ENCODE assay signal across 8 cellular contexts in the genomic region with DNA sequence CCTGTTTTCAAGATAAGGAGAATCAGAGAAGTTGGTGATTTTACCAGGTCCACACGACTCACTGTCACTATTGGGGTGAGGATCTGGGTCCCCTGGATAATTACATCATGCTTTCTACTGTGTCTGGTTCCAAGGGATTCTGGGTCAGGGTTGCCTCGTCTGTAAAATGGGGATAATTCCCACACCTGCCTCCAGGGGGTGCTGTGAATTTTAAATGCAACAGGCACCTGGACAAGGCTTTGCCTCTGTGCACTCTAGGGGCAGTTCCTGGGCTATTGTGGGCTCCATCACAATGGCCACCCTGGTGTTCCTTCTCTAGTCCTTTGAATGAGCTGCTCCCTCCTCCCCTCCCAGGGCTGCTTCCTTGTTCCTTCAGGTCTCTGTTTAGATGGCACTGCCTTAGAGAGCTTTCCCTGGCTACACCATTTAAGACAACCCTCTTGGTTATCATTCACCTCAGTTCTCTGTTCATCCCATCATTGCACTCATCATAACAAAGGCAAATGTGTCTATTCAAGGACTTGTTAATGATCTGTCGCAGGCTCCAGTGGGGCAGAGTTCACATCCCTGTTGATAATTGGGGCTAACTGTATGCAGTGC.
A peak's percentile ranks its signal among the peaks of the same experiment; 100 is the strongest.
DNase-seq lines count a peak whose midpoint lies in the region; ATAC-seq, FAIRE-seq and TF ChIP-seq lines count a peak whose summit lies in the region.

No MANE protein-coding gene starts in this region.

- DNase-seq in AG09309 (ENCODE audit: low read depth): no peak
- DNase-seq in GM12891 (ENCODE audit: insufficient read length, low spot score): peak; percentile 37
- DNase-seq in PC-9: peak in 1 of 2 experiments; percentile 24
- DNase-seq in adrenal gland: peak; percentile 22 to 69 (median 41)
- peak; percentile 21 to 31 (median 23) for DNase-seq in immature natural killer cell
- DNase-seq in stimulated activated CD4-positive, alpha-beta T cell treated with anti-CD3 and anti-CD28 coated beads, Interleukin-4, amount 100 ng/mL, for 4 hours: peak; percentile 9 to 29

- POLR2A ChIA-PET in PC-9 (lab: Charles Lee; ENCODE audit: unreplicated experiment): no interaction called here

- no peak overlapping the region for H3K4me3 ChIP-seq in AG09309 (ENCODE audit: control insufficient read depth, low read depth, low read length)
- no peak overlapping the region for H3K4me3 ChIP-seq in PC-9
- no peak overlapping the region for H3K4me3 ChIP-seq in adrenal gland

- H3K79me2 ChIP-seq in PC-9 (ENCODE audit: low read depth): no peaks in the 10 kb centered on the region

- CTCF ChIA-PET in PC-9 (lab: Charles Lee): no interaction called here

- H3K4me1 ChIP-seq in PC-9 (replicated peaks; ENCODE audit: insufficient read depth) (no peaks in the 10 kb centered on the region), adrenal gland (replicated peaks in 1 of 2) (no peaks in the 10 kb centered on the region)

- peaks cover 0 to 3% (median 2%) of the 10 kb centered on the region in 3 donors for H3K27me3 Mint-ChIP-seq in immature natural killer cell (ENCODE audit: low read depth in 3 of 3)

- BruUV-seq in PC-9 (replicated peaks; lab: Mats Ljungman, UMichigan): no TSS peak

- intact Hi-C loops in PC-9 (cut with micrococcal nuclease; ENCODE audit: unreplicated experiment): no loop called here
- intact Hi-C loops in adrenal gland (cut with DNase I): no loop called here

- H3K36me3 ChIP-seq in PC-9 (ENCODE audit: low read depth): no peaks in the 10 kb centered on the region
- no peaks in the 10 kb centered on the region for H3K36me3 ChIP-seq in adrenal gland (replicated peaks in 1 of 2)

- no peaks in the 10 kb centered on the region for H4K20me1 ChIP-seq in PC-9 (ENCODE audit: insufficient read depth)

- TF ChIP-seq CTCF in AG09309 (IDR thresholded peaks at IDR 0.05; ENCODE audit: control insufficient read depth, insufficient read depth, low read depth, low read length, missing control alignments): peak; percentile 65
- TF ChIP-seq CTCF in PC-9 (conservative IDR thresholded peaks at IDR 0.05): peak; percentile 88
- peak; percentile 32 to 64 (median 56) for TF ChIP-seq CTCF in adrenal gland (IDR thresholded peaks at IDR 0.05)

- H3K27me3 ChIP-seq in PC-9 (ENCODE audit: insufficient read depth, low read depth) (peaks cover 7% of the 10 kb centered on the region; the same call in 1 of the 2 replicates), adrenal gland (no peaks in the 10 kb centered on the region)

- no peaks in the 10 kb centered on the region for H3K9me3 Mint-ChIP-seq in immature natural killer cell

- H3K4me1 Mint-ChIP-seq in immature natural killer cell: no peaks in the 10 kb centered on the region

- no peak overlapping the region for H3K4me3 Mint-ChIP-seq in immature natural killer cell

- H3K4me2 ChIP-seq in PC-9: no peak overlapping the region

- ATAC-seq in HG03025 (IDR thresholded peaks at IDR 0.05; ENCODE audit: low FRiP score, unreplicated experiment): no peak
- no peak for ATAC-seq in HG03442 (IDR thresholded peaks at IDR 0.05; ENCODE audit: unreplicated experiment)

- H3F3A ChIP-seq in PC-9 (ENCODE audit: insufficient read depth, low read depth): no peaks in the 10 kb centered on the region

- TF ChIP-seq POLR2A in GM12891 (IDR thresholded peaks at IDR 0.05; ENCODE audit: low read depth, low read length): no peak
- TF ChIP-seq POLR2A in adrenal gland (IDR thresholded peaks at IDR 0.05): no peak

- peak; percentile 47 for FAIRE-seq in GM12891 (lab: Jason Lieb, UNC)

- no peak overlapping the region for H2AFZ ChIP-seq in PC-9

- no peak overlapping the region for H3K27ac Mint-ChIP-seq in immature natural killer cell

- H3K36me3 Mint-ChIP-seq in immature natural killer cell: peaks cover 3 to 6% (median 6%) of the 10 kb centered on the region in 3 donors

- H3K27ac ChIP-seq in PC-9 (no peak overlapping the region), adrenal gland (no peak overlapping the region)

- H3K9me2 ChIP-seq in PC-9 (ENCODE audit: insufficient read depth): no peaks in the 10 kb centered on the region

- 35 to 64% (median 41%) methylated on average over 2 to 3 of the region's 3 CpGs for WGBS in adrenal gland, 4 donors

- H3K9me3 ChIP-seq in PC-9 (ENCODE audit: insufficient read depth, low read depth) (no peaks in the 10 kb centered on the region), adrenal gland (replicated peaks in 1 of 3) (no peaks in the 10 kb centered on the region)

TF ChIP-seq in GM12891, 5 proteins besides CTCF, POLR2A, EP300 and RAD21:
- TF ChIP-seq POU2F2 (IDR thresholded peaks at IDR 0.05; ENCODE audit: low read depth, low read length): peak; percentile 13; the same call in 1 of the 2 replicates
- no peak for TF ChIP-seq TAF1 (IDR thresholded peaks at IDR 0.05; ENCODE audit: low read depth, low read length)
